Comparison of ENCODE assay signal across 8 cellular contexts in the genomic region with DNA sequence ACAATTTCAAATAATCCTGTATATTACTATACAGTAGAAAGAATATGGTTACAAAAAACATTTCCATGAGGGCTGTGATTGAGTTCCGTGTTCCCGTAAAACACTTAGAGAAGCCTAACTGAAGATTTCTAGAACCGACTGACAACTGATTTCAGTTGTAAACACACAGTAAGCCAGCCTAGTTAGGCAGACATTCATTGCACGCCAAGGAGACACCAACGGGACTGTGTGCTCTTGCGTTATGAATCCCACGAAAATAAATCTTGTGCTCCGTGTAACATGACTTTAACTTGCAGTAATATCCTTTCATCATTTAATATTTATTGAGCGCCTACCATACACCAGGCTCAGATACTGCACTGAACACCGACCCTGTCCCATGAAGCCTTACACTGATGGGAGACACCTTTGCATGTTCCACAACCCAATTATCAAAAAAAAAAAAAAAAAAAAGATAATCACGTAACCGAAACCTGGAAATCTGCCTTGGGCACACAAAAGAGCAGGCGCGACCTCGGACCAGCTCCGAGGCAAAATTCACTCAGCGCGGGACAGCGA.
DNase-seq lines count a peak whose midpoint lies in the region; ATAC-seq and TF ChIP-seq lines count a peak whose summit lies in the region.

No MANE protein-coding gene starts in this region.

- no peak overlapping the region for H3K9ac ChIP-seq in rectal smooth muscle tissue (ENCODE audit: low read length)

- ATAC-seq in GM18867 (IDR thresholded peaks at IDR 0.05; ENCODE audit: unreplicated experiment): peak; percentile 28
- ATAC-seq in HG03064 (IDR thresholded peaks at IDR 0.05; ENCODE audit: low read depth, unreplicated experiment): peak; percentile 15
- peak; percentile 24 for ATAC-seq in SK-N-SH treated with all-trans-retinoic acid at 6 μM for 48 hours

- H3K36me3 ChIP-seq in rectal smooth muscle tissue (ENCODE audit: control insufficient read depth, insufficient read depth, low read length): no peaks in the 10 kb centered on the region

- CTCF ChIA-PET in AG04449 (lab: Yijun Ruan, JAX): interaction anchor here (1.0 to 4.5 kb wide), 5 partner anchors 9 to 48 kb away, joined by 3 to 25 read pairs (median 5); no protein-coding TSS in a partner anchor

- H3K27ac ChIP-seq in rectal smooth muscle tissue (ENCODE audit: low read depth, low read length): peak overlapping the region; percentile 84

- no peak for DNase-seq in AG04449 (ENCODE audit: low read depth, low spot score)
- DNase-seq in fibroblast of peridontal ligament (ENCODE audit: extremely low read depth): peak; percentile 8
- no peak for DNase-seq in NCI-H1105 treated with DMSO at 0.1 percent for 48 hours (lab: John Stamatoyannopoulos, UW)
- DNase-seq in DMS79 treated with DMSO at 0.1 percent for 48 hours (lab: John Stamatoyannopoulos, UW): no peak

- peaks cover 9% of the 10 kb centered on the region for H3K4me1 ChIP-seq in rectal smooth muscle tissue (ENCODE audit: control insufficient read depth, insufficient read depth, low read length)

- H3K4me3 ChIP-seq in AG04449 (ENCODE audit: low read depth, low read length) (peak overlapping the region; percentile 96), rectal smooth muscle tissue (ENCODE audit: low read length) (peak overlapping the region; percentile 95)

- no peaks in the 10 kb centered on the region for H3K27me3 ChIP-seq in rectal smooth muscle tissue (ENCODE audit: control insufficient read depth, insufficient read depth, low read length)

- POLR2A ChIA-PET in AG04449 (lab: Yijun Ruan, JAX): interaction anchor here (2.0 kb wide), 1 partner anchor 9 kb away, joined by 9 read pairs; no protein-coding TSS in a partner anchor

- no peak for TF ChIP-seq CTCF in AG04449 (IDR thresholded peaks at IDR 0.05; ENCODE audit: insufficient read depth, low read length, missing control alignments)

TF ChIP-seq in SK-N-SH treated with all-trans-retinoic acid at 6 μM for 48 hours, 23 proteins besides CTCF, POLR2A, EP300 and RAD21:
- peak; percentile 27; the same call in 1 of the 2 replicates for TF ChIP-seq TCF4 (CRISPR knock-in tag; IDR thresholded peaks at IDR 0.05; ENCODE audit: borderline replicate concordance)
- TF ChIP-seq ZNF70 (CRISPR knock-in tag; IDR thresholded peaks at IDR 0.05): no peak
